10 cellular contexts compared by ENCODE assay signal in genomic region chr22:40509401-40510134, GRCh38.
A peak's percentile ranks its signal among the peaks of the same experiment; 100 is the strongest.
DNase-seq lines count a peak whose midpoint lies in the region; ATAC-seq and TF ChIP-seq lines count a peak whose summit lies in the region.
"Had no signal": no experiment of that assay in that cellular context is flagged by ENCODE, and none has a peak within 500 bp of the region (broad histone marks: within the 10 kb centered on the region; RNA-seq: fewer than 3 reads in every experiment).

No MANE protein-coding gene starts in this region.

- H3K36me3 Mint-ChIP-seq in activated T-cell treated with anti-CD3 and anti-CD28 coated beads, Interleukin-2, amount 50 U/mL, for 24 hours (ENCODE audit: low read depth), result no peaks in the 10 kb centered on the region

- no peaks in the 10 kb centered on the region for H3K36me3 ChIP-seq in duodenal mucosa (ENCODE audit: control insufficient read depth in 1 of 2, insufficient read depth in 2 of 2, low read length in 2 of 2)
- H3K36me3 ChIP-seq in vagina, result no peaks in the 10 kb centered on the region
- no peaks in the 10 kb centered on the region for H3K36me3 ChIP-seq in PC-3 (ENCODE audit: low read depth, low read length)

- TF ChIP-seq POLR2A in vagina (IDR thresholded peaks at IDR 0.05), result no peak

- H3K4me1 ChIP-seq in duodenal mucosa (ENCODE audit: control insufficient read depth in 1 of 2, insufficient read depth in 2 of 2, low read length in 2 of 2) (peaks cover 17 to 43% of the 10 kb centered on the region in 2 donors), vagina (peaks cover 67% of the 10 kb centered on the region), PC-3 (ENCODE audit: insufficient read depth, low read length) (peaks cover 17% of the 10 kb centered on the region)

- H3K9me2 ChIP-seq in PC-3 (replicated peaks; ENCODE audit: low read length), result no peaks in the 10 kb centered on the region

- no peak for TF ChIP-seq CTCF in vagina (IDR thresholded peaks at IDR 0.05)
- no peak for TF ChIP-seq CTCF in PC-3 (conservative IDR thresholded peaks at IDR 0.05; ENCODE audit: low read depth, low read length)

- peak overlapping the region; percentile 51 for H3K27ac Mint-ChIP-seq in activated T-cell treated with anti-CD3 and anti-CD28 coated beads, Interleukin-2, amount 50 U/mL, for 24 hours
- H3K27ac Mint-ChIP-seq: activated naive CD8-positive, alpha-beta T cell treated with anti-CD3 and anti-CD28 coated beads for 36 hours had no signal

- ATAC-seq in HG02852 (IDR thresholded peaks at IDR 0.05; ENCODE audit: unreplicated experiment) (no peak), PC-3 (no peak), GM21619 (IDR thresholded peaks at IDR 0.05; ENCODE audit: unreplicated experiment) (no peak)

- BruUV-seq in PC-3 (replicated peaks; lab: Mats Ljungman, UMichigan), result no TSS peak

- H3F3A ChIP-seq in PC-3 (ENCODE audit: low read length, unreplicated experiment), result no peaks in the 10 kb centered on the region

- H3K4me2 ChIP-seq in PC-3 (ENCODE audit: low read length), result no peak overlapping the region

- no peaks in the 10 kb centered on the region for H3K9me3 Mint-ChIP-seq in activated T-cell treated with anti-CD3 and anti-CD28 coated beads, Interleukin-2, amount 50 U/mL, for 24 hours
- H3K9me3 Mint-ChIP-seq: activated naive CD8-positive, alpha-beta T cell treated with anti-CD3 and anti-CD28 coated beads for 36 hours had no signal

- H3K4me1 Mint-ChIP-seq in activated T-cell treated with anti-CD3 and anti-CD28 coated beads, Interleukin-2, amount 50 U/mL, for 24 hours (ENCODE audit: low read depth), result peaks cover 28% of the 10 kb centered on the region

- peaks cover 28% of the 10 kb centered on the region for H3K79me2 ChIP-seq in PC-3 (ENCODE audit: low read length)

- H3K4me3 Mint-ChIP-seq in activated T-cell treated with anti-CD3 and anti-CD28 coated beads, Interleukin-2, amount 50 U/mL, for 24 hours, result no peak overlapping the region
- H3K4me3 Mint-ChIP-seq: activated naive CD8-positive, alpha-beta T cell treated with anti-CD3 and anti-CD28 coated beads for 36 hours had no signal

- H3K9me3 ChIP-seq in duodenal mucosa (ENCODE audit: control insufficient read depth in 1 of 2, low read length in 2 of 2), result no peaks in the 10 kb centered on the region
- no peaks in the 10 kb centered on the region for H3K9me3 ChIP-seq in vagina
- H3K9me3 ChIP-seq in PC-3 (ENCODE audit: low read length), result no peaks in the 10 kb centered on the region
- H3K9me3 ChIP-seq: BLaER1 treated with 17β-estradiol and CSF1 and Interleukin-3, amounts not matched to agents 10 nM and 100 nM had no signal

- no peak overlapping the region for H2AFZ ChIP-seq in PC-3 (ENCODE audit: low read length)

- CTCF ChIA-PET in PC-3 (lab: Charles Lee), result no interaction called here

- H4K20me1 ChIP-seq in PC-3 (ENCODE audit: low read length), result no peaks in the 10 kb centered on the region

- H3K27ac ChIP-seq in duodenal mucosa (ENCODE audit: low read depth, low read length), result peak overlapping the region; percentile 53
- peak overlapping the region; percentile 83 for H3K27ac ChIP-seq in vagina
- H3K27ac ChIP-seq in PC-3 (ENCODE audit: low read length), result no peak overlapping the region

- H3K9ac ChIP-seq in duodenal mucosa (ENCODE audit: low read depth in 1 of 2, low read length in 2 of 2) (peak overlapping the region in 1 of 2 donors; percentile 28), PC-3 (ENCODE audit: low read length) (no peak overlapping the region)

- no peak overlapping the region for H3K4me3 ChIP-seq in duodenal mucosa (ENCODE audit: low read depth in 1 of 2, low read length in 2 of 2)
- no peak overlapping the region for H3K4me3 ChIP-seq in vagina
- H3K4me3 ChIP-seq in PC-3 (ENCODE audit: low read length), result no peak overlapping the region
- H3K4me3 ChIP-seq: BLaER1 treated with 17β-estradiol and CSF1 and Interleukin-3, amounts not matched to agents 10 nM and 100 nM had no signal

- intact Hi-C loops in vagina (cut with DNase I), result loop anchor here (10.0 kb wide), 1 partner anchor 125 kb away; the partner anchor contains the start of gene MRTFA
- intact Hi-C loops in PC-3 (cut with micrococcal nuclease), result no loop called here

- POLR2A ChIA-PET in PC-3 (lab: Charles Lee; ENCODE audit: unreplicated experiment), result no interaction called here

- no peak for DNase-seq in activated T-cell treated with anti-CD3 and anti-CD28 coated beads, Interleukin-2, amount 50 U/mL, for 24 hours
- DNase-seq in activated T-cell treated with anti-CD3 and anti-CD28 coated beads for 4 hours, result no peak
- DNase-seq in midbrain (lab: John Stamatoyannopoulos, UW), result peak; percentile 16
- no peak for DNase-seq in vagina (ENCODE audit: extremely low spot score in 2 of 2)
- no peak for DNase-seq in PC-3
- DNase-seq: activated naive CD8-positive, alpha-beta T cell treated with anti-CD3 and anti-CD28 coated beads for 36 hours had no signal

- no peaks in the 10 kb centered on the region for H3K27me3 Mint-ChIP-seq in activated T-cell treated with anti-CD3 and anti-CD28 coated beads, Interleukin-2, amount 50 U/mL, for 24 hours
- H3K27me3 Mint-ChIP-seq: activated naive CD8-positive, alpha-beta T cell treated with anti-CD3 and anti-CD28 coated beads for 36 hours had no signal

- no peaks in the 10 kb centered on the region for H3K27me3 ChIP-seq in duodenal mucosa (ENCODE audit: control insufficient read depth in 1 of 2, insufficient read depth in 2 of 2, low read length in 2 of 2)
- H3K27me3 ChIP-seq in vagina, result no peaks in the 10 kb centered on the region
- no peaks in the 10 kb centered on the region for H3K27me3 ChIP-seq in PC-3 (ENCODE audit: low read length)
- H3K27me3 ChIP-seq: BLaER1 treated with 17β-estradiol and CSF1 and Interleukin-3, amounts not matched to agents 10 nM and 100 nM had no signal
